23 cellular contexts compared by ENCODE assay signal in genomic region chr11:31996159-31996881, GRCh38.
DNase-seq lines count a peak whose midpoint lies in the region; ATAC-seq, FAIRE-seq and TF ChIP-seq lines count a peak whose summit lies in the region.
"Had no signal": no experiment of that assay in that cellular context is flagged by ENCODE, and none has a peak within 500 bp of the region (broad histone marks: within the 10 kb centered on the region; RNA-seq: fewer than 3 reads in every experiment).

No MANE protein-coding gene starts in this region.

- TF ChIP-seq POLR2A in GM12878 (IDR thresholded peaks at IDR 0.05; ENCODE audit: low read depth, low read length) = no peak

- no TSS peak for BruUV-seq in GM12878 (replicated peaks; lab: Mats Ljungman, UMichigan)

- H3K4me2 ChIP-seq in Karpas-422 (ENCODE audit: low read depth, low read length, poor library complexity, severe bottlenecking) (peak overlapping the region; percentile 37), GM12878 (ENCODE audit: control insufficient read depth, insufficient read depth) (no peak overlapping the region; the same call in 1 of the 2 replicates)

- TF ChIP-seq EP300 in GM12878 (IDR thresholded peaks at IDR 0.05; ENCODE audit: borderline replicate concordance in 1 of 2, control insufficient read depth in 1 of 2, low read depth in 2 of 2, low read length in 2 of 2) = no peak

- H2AFZ ChIP-seq in ACC112 (ENCODE audit: low read length, unreplicated experiment) (no peak overlapping the region), Karpas-422 (ENCODE audit: low read length) (peak overlapping the region; percentile 20; the same call in 1 of the 2 replicates), GM12878 (ENCODE audit: control insufficient read depth, low read depth, low read length) (peak overlapping the region; percentile 95)

- no peaks in the 10 kb centered on the region for H3K79me2 ChIP-seq in ACC112 (ENCODE audit: control insufficient read depth, insufficient read depth, low read length, unreplicated experiment)
- no peaks in the 10 kb centered on the region for H3K79me2 ChIP-seq in Karpas-422 (ENCODE audit: low read length)
- H3K79me2 ChIP-seq in GM12878 (ENCODE audit: control insufficient read depth, insufficient read depth, low read length) = no peaks in the 10 kb centered on the region

- intact Hi-C loops in GM12878 (cut with micrococcal nuclease; ENCODE audit: unreplicated experiment) = loop anchor here (5.0 kb wide), 1 partner anchor 821 kb away; no protein-coding TSS in a partner anchor

- SMC1A ChIA-PET in GM12878 (lab: Charles Lee; ENCODE audit: uncharacterized antibody, unreplicated experiment) = interaction anchor here (1.0 to 2.1 kb wide), 5 partner anchors 11 to 179 kb away, joined by 3 to 7 read pairs (median 3); no protein-coding TSS in a partner anchor

- no peak for TF ChIP-seq RAD21 in GM12878 (IDR thresholded peaks at IDR 0.05; ENCODE audit: insufficient read depth, low read depth, low read length)

- CTCF ChIA-PET in GM12878 (lab: Yijun Ruan, JAX) = interaction anchor here (0.7 to 2.3 kb wide), 5 partner anchors 7 to 358 kb away, joined by 3 to 10 read pairs (median 3); no protein-coding TSS in a partner anchor

- H3K27ac ChIP-seq in ACC112 (ENCODE audit: low read depth, low read length) = no peak overlapping the region
- H3K27ac ChIP-seq in Karpas-422 (ENCODE audit: low read length) = no peak overlapping the region
- no peak overlapping the region for H3K27ac ChIP-seq in GM12878 (ENCODE audit: control insufficient read depth, insufficient read depth)
- no peak overlapping the region for H3K27ac ChIP-seq in caudate nucleus (ENCODE audit: low read depth, low read length)
- H3K27ac ChIP-seq: body of pancreas, colonic mucosa, pancreas, thyroid gland had no signal

- no peak for FAIRE-seq in GM12878 (lab: Jason Lieb, UNC)
- FAIRE-seq: pancreas had no signal

- peak; percentile 28 for ATAC-seq in GM18858 (IDR thresholded peaks at IDR 0.05; ENCODE audit: unreplicated experiment)
- peak; percentile 70 for ATAC-seq in GM12878
- no peak for ATAC-seq in GM21447 (IDR thresholded peaks at IDR 0.05; ENCODE audit: unreplicated experiment)
- no peak for ATAC-seq in HG03108 (IDR thresholded peaks at IDR 0.05; ENCODE audit: unreplicated experiment)
- ATAC-seq: body of pancreas; CD8-positive, alpha-beta T cell; sciatic nerve; WTC11 had no signal

- DNase-seq in Karpas-422 (no peak), GM12878 (ENCODE audit: low read depth, low spot score) (no peak), COR-L47 (lab: John Stamatoyannopoulos, UW) (no peak), caudate nucleus (lab: John Stamatoyannopoulos, UW) (no peak)
- DNase-seq: colonic mucosa; H9; hippocampal formation; islet precursor cell; NCI-H1048; NCI-H526 treated with DMSO at 0.1 percent for 48 hours; pancreas; Right ventricle myocardium superior; stimulated activated naive CD4-positive, alpha-beta T cell had no signal

- H4K20me1 ChIP-seq in Karpas-422 (ENCODE audit: insufficient read depth, low read depth, low read length) (no peaks in the 10 kb centered on the region), GM12878 (ENCODE audit: control insufficient read depth, insufficient read depth) (no peaks in the 10 kb centered on the region)

- H3K9ac ChIP-seq in Karpas-422 (ENCODE audit: low read length) (0 out of 2 replicates have a peak overlapping the region, but pooled peaks have one; percentile 12), GM12878 (ENCODE audit: control insufficient read depth, insufficient read depth, low read length) (no peak overlapping the region)

- H3K4me3 ChIP-seq in ACC112 (ENCODE audit: low read depth, low read length) (peak overlapping the region; percentile 47), Karpas-422 (ENCODE audit: low read length) (peak overlapping the region; percentile 35; the same call in 1 of the 2 replicates), GM12878 (no peak overlapping the region)
- H3K4me3 ChIP-seq: body of pancreas, colonic mucosa, lung, pancreas, thyroid gland had no signal

- WGBS in GM12878 (ENCODE audit: insufficient coverage, insufficient replicate concordance, low lambda C conversion rate, missing lambda C conversion rate) = 52% methylated on average over 7 of the region's 7 CpGs

- no peaks in the 10 kb centered on the region for H3K36me3 ChIP-seq in ACC112 (ENCODE audit: insufficient read depth, low read length)
- no peaks in the 10 kb centered on the region for H3K36me3 ChIP-seq in Karpas-422 (ENCODE audit: insufficient read depth, low read length)
- H3K36me3 ChIP-seq in GM12878 (ENCODE audit: control insufficient read depth in 2 of 2, insufficient read depth in 2 of 2, low read length in 1 of 2) = no peaks in the 10 kb centered on the region
- H3K36me3 ChIP-seq: colonic mucosa, pancreas, thyroid gland had no signal

- H3K9me3 ChIP-seq in Karpas-422 (ENCODE audit: low read length) (no peaks in the 10 kb centered on the region), GM12878 (replicated peaks; ENCODE audit: control insufficient read depth, insufficient read depth, low read length) (no peaks in the 10 kb centered on the region)
- H3K9me3 ChIP-seq: body of pancreas, colonic mucosa, pancreas, thyroid gland had no signal

- TF ChIP-seq CTCF in GM12878 (IDR thresholded peaks at IDR 0.05 in 2 of 3, conservative IDR thresholded peaks at IDR 0.05 in 1 of 3; ENCODE audit: control insufficient read depth in 2 of 3, extremely low read depth in 1 of 3, insufficient read depth in 1 of 3, low read depth in 3 of 3, low read length in 3 of 3) = no peak

- RAD21 ChIA-PET in GM12878 (lab: Charles Lee; ENCODE audit: unreplicated experiment) = interaction anchor here (1.3 kb wide), 1 partner anchor 38 kb away, joined by 3 read pairs; no protein-coding TSS in a partner anchor

- POLR2A ChIA-PET in GM12878 (lab: Charles Lee) = no interaction called here

- no peaks in the 10 kb centered on the region for H3K9me2 ChIP-seq in Karpas-422 (replicated peaks; ENCODE audit: insufficient read depth, low read length)

- in situ Hi-C loops in GM12878 (cut with MboI) = no loop called here

- peaks cover 37% of the 10 kb centered on the region for H3K27me3 ChIP-seq in ACC112 (ENCODE audit: insufficient read depth, low read length)
- H3K27me3 ChIP-seq in Karpas-422 (ENCODE audit: low read length) = no peaks in the 10 kb centered on the region
- H3K27me3 ChIP-seq in GM12878 (replicated peaks in 1 of 2; ENCODE audit: control insufficient read depth in 2 of 2, insufficient read depth in 2 of 2, low read length in 1 of 2) = no peaks in the 10 kb centered on the region
- H3K27me3 ChIP-seq: colonic mucosa, pancreas, thyroid gland had no signal

- H3K4me1 ChIP-seq in ACC112 (ENCODE audit: control insufficient read depth, insufficient read depth, low read length, unreplicated experiment) = no peaks in the 10 kb centered on the region
- H3K4me1 ChIP-seq in Karpas-422 (ENCODE audit: low read length) = peaks cover 10% of the 10 kb centered on the region
- H3K4me1 ChIP-seq in GM12878 (ENCODE audit: control insufficient read depth, insufficient read depth, low read length) = peaks cover 4% of the 10 kb centered on the region
- H3K4me1 ChIP-seq: body of pancreas, colonic mucosa, pancreas, thyroid gland had no signal

TF ChIP-seq in GM12878, 131 proteins besides CTCF, POLR2A, EP300 and RAD21 (continues in another document):
- TF ChIP-seq SMC3 (IDR thresholded peaks at IDR 0.05; ENCODE audit: borderline replicate concordance, low read length) = no peak
- TF ChIP-seq BCL3 (IDR thresholded peaks at IDR 0.05; ENCODE audit: borderline replicate concordance, insufficient read depth, low read depth, low read length, poor library complexity, severe bottlenecking) = no peak
- TF ChIP-seq ZBED1 (IDR thresholded peaks at IDR 0.05; ENCODE audit: borderline replicate concordance) = no peak
- TF ChIP-seq ZZZ3 (IDR thresholded peaks at IDR 0.05; ENCODE audit: control insufficient read depth, insufficient read length, low read depth) = no peak
- no peak for TF ChIP-seq ETV6 (conservative IDR thresholded peaks at IDR 0.05 in 1 of 2, IDR thresholded peaks at IDR 0.05 in 1 of 2; ENCODE audit: borderline replicate concordance in 1 of 2, low read depth in 1 of 2)
- TF ChIP-seq ATF3 (IDR thresholded peaks at IDR 0.05; ENCODE audit: borderline replicate concordance, extremely low read depth, low read depth, low read length) = no peak
- TF ChIP-seq RAD51 (IDR thresholded peaks at IDR 0.05) = no peak
- no peak for TF ChIP-seq E2F4 (IDR thresholded peaks at IDR 0.05; ENCODE audit: low read depth, low read length)
- TF ChIP-seq EZH2 (IDR thresholded peaks at IDR 0.05; ENCODE audit: borderline replicate concordance, control insufficient read depth, low read depth, low read length) = no peak
- no peak for TF ChIP-seq EGR1 (IDR thresholded peaks at IDR 0.05; ENCODE audit: borderline replicate concordance in 1 of 2, low read depth in 2 of 2, low read length in 2 of 2)
- no peak for TF ChIP-seq STAT3 (IDR thresholded peaks at IDR 0.05; ENCODE audit: low read depth, low read length)

Comparison
In these comparisons a context has a peak if more than half of its experiments do, and no peak if none do; other contexts are left out.
1. ATAC-seq: peak in GM18858 (single experiment) and GM12878 (single experiment); none in GM21447 (single experiment) and HG03108 (single experiment).